In genomic region chr20:3749689-3750639, GRCh38 we compare ENCODE assay signal across 1 cellular context.
TF ChIP-seq lines count a peak whose summit lies in the region.

No MANE protein-coding gene starts in this region.

TF ChIP-seq in A549, 52 proteins besides CTCF, POLR2A, EP300 and RAD21 (continued from another document):
- TF ChIP-seq BHLHE40 (IDR thresholded peaks at IDR 0.05; ENCODE audit: low read depth, low read length) (no peak), CHD2 (IDR thresholded peaks at IDR 0.05; ENCODE audit: low read length, partially characterized antibody) (no peak), FOXS1 (CRISPR knock-in tag; IDR thresholded peaks at IDR 0.05) (no peak), CEBPB (IDR thresholded peaks at IDR 0.05) (no peak), KDM1A (IDR thresholded peaks at IDR 0.05; ENCODE audit: low read depth) (no peak), NPAS2 (CRISPR knock-in tag; IDR thresholded peaks at IDR 0.05; ENCODE audit: borderline replicate concordance) (no peak), TFCP2L1 (CRISPR knock-in tag; IDR thresholded peaks at IDR 0.05) (no peak), JUNB (IDR thresholded peaks at IDR 0.05) (no peak), ZC3H11A (IDR thresholded peaks at IDR 0.05) (no peak), NR3C1 (IDR thresholded peaks at IDR 0.05) (no peak), BCL3 (IDR thresholded peaks at IDR 0.05) (peak; percentile 81), EHMT2 (IDR thresholded peaks at IDR 0.05; ENCODE audit: low read depth) (no peak), HOXB13 (CRISPR knock-in tag; IDR thresholded peaks at IDR 0.05; ENCODE audit: low read depth) (0 out of 2 replicates have a peak, but pooled peaks have one; percentile 37), RARB (CRISPR knock-in tag; IDR thresholded peaks at IDR 0.05) (no peak), SMC3 (IDR thresholded peaks at IDR 0.05) (peak; percentile 93), EHF (CRISPR knock-in tag; IDR thresholded peaks at IDR 0.05) (no peak), MAZ (IDR thresholded peaks at IDR 0.05; ENCODE audit: borderline replicate concordance, low read depth, low read length) (0 out of 2 replicates have a peak, but pooled peaks have one; percentile 43), RNF2 (IDR thresholded peaks at IDR 0.05; ENCODE audit: borderline replicate concordance, low read depth) (no peak), ZNF302 (CRISPR knock-in tag; IDR thresholded peaks at IDR 0.05) (no peak)
- TF ChIP-seq, protein P1, sequence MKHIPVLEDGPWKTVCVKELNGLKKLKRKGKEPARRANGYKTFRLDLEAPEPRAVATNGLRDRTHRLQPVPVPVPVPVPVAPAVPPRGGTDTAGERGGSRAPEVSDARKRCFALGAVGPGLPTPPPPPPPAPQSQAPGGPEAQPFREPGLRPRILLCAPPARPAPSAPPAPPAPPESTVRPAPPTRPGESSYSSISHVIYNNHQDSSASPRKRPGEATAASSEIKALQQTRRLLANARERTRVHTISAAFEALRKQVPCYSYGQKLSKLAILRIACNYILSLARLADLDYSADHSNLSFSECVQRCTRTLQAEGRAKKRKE (CRISPR knock-in tag; IDR thresholded peaks at IDR 0.05; ENCODE audit: low read depth), result peak; percentile 62; the same call in 1 of the 2 replicates
